8 cellular contexts compared by ENCODE assay signal in the genomic region with DNA sequence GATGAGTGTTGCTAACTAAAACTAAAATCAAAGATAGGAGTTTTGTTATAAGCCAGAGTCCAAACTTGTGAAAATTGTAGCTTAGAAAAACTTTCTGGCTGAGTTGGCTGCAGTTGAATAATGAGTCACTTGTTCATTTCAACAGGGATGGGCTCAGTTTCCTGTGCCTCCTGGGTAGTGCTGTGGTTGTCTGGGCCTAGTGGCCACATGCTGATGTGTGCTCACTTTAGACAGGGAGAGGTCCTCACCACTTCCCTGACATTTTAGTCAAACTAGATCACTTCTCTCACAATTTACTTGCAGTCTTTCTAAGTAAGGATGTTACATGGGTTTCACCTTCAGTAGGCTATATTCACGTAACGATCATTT. TPM values are rescaled to one million over a fixed set of nuclear protein-coding genes. Genes with fewer than 3 reads are reported as not detected.
DNase-seq lines count a peak whose midpoint lies in the region; ATAC-seq and TF ChIP-seq lines count a peak whose summit lies in the region.

No MANE protein-coding gene starts in this region.

- H3K4me3 Mint-ChIP-seq in CD4-positive, alpha-beta memory T cell: no peak overlapping the region
- H3K4me3 Mint-ChIP-seq in activated naive CD8-positive, alpha-beta T cell treated with anti-CD3 and anti-CD28 coated beads for 36 hours: no peak overlapping the region

- H2AFZ ChIP-seq in OCI-LY7 (ENCODE audit: low read length): no peak overlapping the region

- no peak for TF ChIP-seq CTCF in OCI-LY7 (conservative IDR thresholded peaks at IDR 0.05; ENCODE audit: low read length)

- peaks cover 0 to 6% (median 4%) of the 10 kb centered on the region in 4 donors for H3K4me1 Mint-ChIP-seq in CD4-positive, alpha-beta memory T cell
- H3K4me1 Mint-ChIP-seq in activated naive CD8-positive, alpha-beta T cell treated with anti-CD3 and anti-CD28 coated beads for 36 hours: no peaks in the 10 kb centered on the region

- no TSS peak for BruUV-seq in OCI-LY7 (replicated peaks; lab: Mats Ljungman, UMichigan)

- H3K36me3 ChIP-seq in CD4-positive, alpha-beta memory T cell (ENCODE audit: insufficient read depth, low read length): no peaks in the 10 kb centered on the region
- H3K36me3 ChIP-seq in MG63 (no peaks in the 10 kb centered on the region), OCI-LY7 (ENCODE audit: insufficient read depth, low read length) (no peaks in the 10 kb centered on the region)

- H3K4me2 ChIP-seq in OCI-LY7 (ENCODE audit: low read length): no peak overlapping the region

- no peaks in the 10 kb centered on the region for H3K9me3 ChIP-seq in CD4-positive, alpha-beta memory T cell (ENCODE audit: control insufficient read depth in 1 of 2, low read length in 2 of 2)
- H3K9me3 ChIP-seq in MG63: no peaks in the 10 kb centered on the region
- H3K9me3 ChIP-seq in OCI-LY7 (ENCODE audit: low read length): no peaks in the 10 kb centered on the region

- no peaks in the 10 kb centered on the region; the same call in 1 of the 2 replicates for H4K20me1 ChIP-seq in OCI-LY7 (ENCODE audit: insufficient read depth, low read length)

- no peaks in the 10 kb centered on the region for H3K36me3 Mint-ChIP-seq in CD4-positive, alpha-beta memory T cell
- no peaks in the 10 kb centered on the region for H3K36me3 Mint-ChIP-seq in activated naive CD8-positive, alpha-beta T cell treated with anti-CD3 and anti-CD28 coated beads for 36 hours

- intact Hi-C loops in CD4-positive, alpha-beta memory T cell (cut with micrococcal nuclease): no loop called here
- intact Hi-C loops in OCI-LY7 (cut with micrococcal nuclease; ENCODE audit: unreplicated experiment): no loop called here

- H3K79me2 ChIP-seq in OCI-LY7 (ENCODE audit: insufficient read depth, low read depth, low read length): no peaks in the 10 kb centered on the region

- no peak overlapping the region for H3K4me3 ChIP-seq in CD4-positive, alpha-beta memory T cell (ENCODE audit: low read length in 2 of 2)
- H3K4me3 ChIP-seq in MG63 (no peak overlapping the region), OCI-LY7 (ENCODE audit: low read depth, low read length, poor library complexity, severe bottlenecking) (no peak overlapping the region)

- no peaks in the 10 kb centered on the region for H3K27me3 ChIP-seq in CD4-positive, alpha-beta memory T cell (ENCODE audit: insufficient read depth, low read length)
- H3K27me3 ChIP-seq in MG63: no peaks in the 10 kb centered on the region

- no peaks in the 10 kb centered on the region for H3K27me3 Mint-ChIP-seq in CD4-positive, alpha-beta memory T cell
- H3K27me3 Mint-ChIP-seq in activated naive CD8-positive, alpha-beta T cell treated with anti-CD3 and anti-CD28 coated beads for 36 hours: peaks cover 10% of the 10 kb centered on the region

- peak; percentile 59 for ATAC-seq in GM21360 (IDR thresholded peaks at IDR 0.05; ENCODE audit: unreplicated experiment)

- no peak overlapping the region for H3K27ac ChIP-seq in CD4-positive, alpha-beta memory T cell (ENCODE audit: low read depth, low read length)
- H3K27ac ChIP-seq in OCI-LY7 (ENCODE audit: low read depth, low read length, poor library complexity, severe bottlenecking): no peak overlapping the region

- H3K27ac Mint-ChIP-seq in CD4-positive, alpha-beta memory T cell: no peak overlapping the region
- no peak overlapping the region for H3K27ac Mint-ChIP-seq in activated naive CD8-positive, alpha-beta T cell treated with anti-CD3 and anti-CD28 coated beads for 36 hours

- H3K9me3 Mint-ChIP-seq in CD4-positive, alpha-beta memory T cell: no peaks in the 10 kb centered on the region
- H3K9me3 Mint-ChIP-seq in activated naive CD8-positive, alpha-beta T cell treated with anti-CD3 and anti-CD28 coated beads for 36 hours: no peaks in the 10 kb centered on the region

- no peaks in the 10 kb centered on the region for H3K9me2 ChIP-seq in OCI-LY7 (ENCODE audit: insufficient read depth, low read length)

- H3K4me1 ChIP-seq in CD4-positive, alpha-beta memory T cell (ENCODE audit: insufficient read depth, low read length): peaks cover 12% of the 10 kb centered on the region
- no peaks in the 10 kb centered on the region for H3K4me1 ChIP-seq in OCI-LY7 (ENCODE audit: insufficient read depth, low read length, poor library complexity, severe bottlenecking)

- DNase-seq in CD4-positive, alpha-beta memory T cell: peak; percentile 25 to 74 (median 42)
- DNase-seq in MG63: peak; percentile 78
- peak; percentile 44 for DNase-seq in activated naive CD8-positive, alpha-beta T cell treated with anti-CD3 and anti-CD28 coated beads for 36 hours
- DNase-seq in lung microvascular endothelial cell (ENCODE audit: low read depth in 2 of 2): peak; percentile 82 to 85
- DNase-seq in OCI-LY7 (ENCODE audit: low spot score): no peak
- DNase-seq in NCI-H1694 treated with DMSO at 0.1 percent for 48 hours (lab: John Stamatoyannopoulos, UW): no peak
- no peak for DNase-seq in SHP77 (lab: John Stamatoyannopoulos, UW)

- CTCF ChIA-PET in CD4-positive, alpha-beta memory T cell (lab: Charles Lee; ENCODE audit: partially characterized antibody): no interaction called here
- CTCF ChIA-PET in OCI-LY7 (lab: Charles Lee; ENCODE audit: unreplicated experiment): no interaction called here

- POLR2A ChIA-PET in CD4-positive, alpha-beta memory T cell (lab: Charles Lee; ENCODE audit: partially characterized antibody): no interaction called here
- POLR2A ChIA-PET in OCI-LY7 (lab: Charles Lee): interaction anchor here (0.6 kb wide), 1 partner anchor 276 kb away, joined by 3 read pairs; no protein-coding TSS in a partner anchor

RNA-seq across cellular contexts. Expression of gene UBE2Q2, which starts 6.3 kb away (rescaled TPM):
- total RNA-seq in CD4-positive, alpha-beta memory T cell: 10 to 100 TPM; 38.0 to 42.9 TPM
- polyA plus RNA-seq in CD4-positive, alpha-beta memory T cell: 10 to 100 TPM; 58.9 to 67.1 TPM
- 41.9 and 61.8 TPM in 2 replicates for total RNA-seq in MG63 (2014; rRNA removed; shearing (Covaris generic); ENCODE audit: low replicate concordance)
- 10 to 100 TPM; 17.6 to 18.8 TPM for total RNA-seq in activated naive CD8-positive, alpha-beta T cell treated with anti-CD3 and anti-CD28 coated beads for 36 hours
- total RNA-seq in lung microvascular endothelial cell (41.2 and 59.9 TPM in 2 replicates), OCI-LY7 (2022) (12.0 and 14.2 TPM in 2 replicates)
- 8.6 and 12.0 TPM in 2 replicates for total RNA-seq in OCI-LY7 (2014; rRNA removed; shearing (Covaris generic))

Comparison
In these comparisons a context has a peak if more than half of its experiments do, and no peak if none do; other contexts are left out.
1. DNase-seq: peak in CD4-positive, alpha-beta memory T cell (5 of 5), MG63 (single experiment), activated naive CD8-positive, alpha-beta T cell treated with anti-CD3 and anti-CD28 coated beads for 36 hours (single experiment) and lung microvascular endothelial cell (2 of 2); none in OCI-LY7 (single experiment), NCI-H1694 treated with DMSO at 0.1 percent for 48 hours (single experiment) and SHP77 (0 of 2).